34 cellular contexts compared by ENCODE assay signal in the genomic region with DNA sequence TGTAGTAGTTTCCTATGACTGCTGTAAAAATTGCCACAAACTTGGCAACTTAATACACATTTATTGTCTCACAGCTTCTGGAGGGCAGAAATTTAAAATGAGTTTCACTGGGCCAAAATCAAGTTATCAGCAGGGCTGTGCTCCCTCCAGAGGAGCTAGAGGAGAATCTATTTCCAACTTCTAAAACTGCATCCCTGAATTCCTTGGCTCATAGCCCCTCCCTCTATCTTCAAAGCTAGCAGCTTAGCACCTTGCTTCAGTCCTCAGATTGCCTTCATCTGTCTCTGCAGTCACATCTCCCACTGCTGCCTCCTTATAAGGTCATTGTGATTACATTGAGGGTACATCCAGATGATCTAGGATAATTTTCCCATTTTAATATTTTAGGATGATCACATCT. TPM values are rescaled to one million over a fixed set of nuclear protein-coding genes. Genes with fewer than 3 reads are reported as not detected.
"Had no signal": no experiment of that assay in that cellular context is flagged by ENCODE, and none has a peak within 500 bp of the region (broad histone marks: within the 10 kb centered on the region; RNA-seq: fewer than 3 reads in every experiment).

No MANE protein-coding gene starts in this region.

- DNase-seq: activated CD4-positive, alpha-beta T cell treated with anti-CD3 and anti-CD28 coated beads for 48 hours; activated CD4-positive, alpha-beta T cell treated with anti-CD3 and anti-CD28 coated beads, Interleukin-2, amount 50 U/mL, for 1 hour; activated CD4-positive, alpha-beta T cell treated with anti-CD3 and anti-CD28 coated beads, Interleukin-2, amount 50 U/mL, for 48 hours; activated CD8-positive, alpha-beta memory T cell treated with anti-CD3 and anti-CD28 coated beads for 24 hours; activated CD8-positive, alpha-beta T cell treated with anti-CD3 and anti-CD28 coated beads for 36 hours; activated effector memory CD4-positive, alpha-beta T cell treated with anti-CD3 and anti-CD28 coated beads, Interleukin-2, amount 50 U/mL, for 16 hours; activated naive CD4-positive, alpha-beta T cell treated with anti-CD3 and anti-CD28 coated beads for 36 hours; activated naive CD8-positive, alpha-beta T cell treated with anti-CD3 and anti-CD28 coated beads for 36 hours; activated naive CD8-positive, alpha-beta T cell treated with anti-CD3 and anti-CD28 coated beads, Interleukin-2, amount 50 U/mL, for 24 hours; activated T-cell treated with anti-CD3 and anti-CD28 coated beads, Interleukin-2, amount 50 U/mL, for 4 hours; adrenal gland; amygdala; aorta; body of pancreas; caudate nucleus; cortex of kidney; dermis blood vessel endothelial cell; effector CD4-positive, alpha-beta T cell; effector memory CD8-positive, alpha-beta T cell; foreskin keratinocyte; gastrocnemius medialis; glutamatergic neuron; heart left ventricle; T-helper 1 cell; T-helper 17 cell; T1000 had no signal

- H3K27me3 ChIP-seq: adrenal gland, body of pancreas, gastrocnemius medialis, heart left ventricle had no signal

- H3K36me3 ChIP-seq: adrenal gland, gastrocnemius medialis, heart left ventricle had no signal

- H3K9me3 Mint-ChIP-seq: activated CD8-positive, alpha-beta T cell treated with anti-CD3 and anti-CD28 coated beads for 36 hours; activated naive CD4-positive, alpha-beta T cell treated with anti-CD3 and anti-CD28 coated beads for 36 hours; activated naive CD4-positive, alpha-beta T cell treated with anti-CD3 and anti-CD28 coated beads, Interleukin-2, amount 50 U/mL, for 24 hours; activated naive CD8-positive, alpha-beta T cell treated with anti-CD3 and anti-CD28 coated beads for 36 hours; activated naive CD8-positive, alpha-beta T cell treated with anti-CD3 and anti-CD28 coated beads, Interleukin-2, amount 50 U/mL, for 24 hours; activated T-cell treated with anti-CD3 and anti-CD28 coated beads, Interleukin-2, amount 50 U/mL, for 4 hours; activated T-helper 2 cell treated with anti-CD3 and anti-CD28 coated beads, Interferon-gamma antibody, Interleukin-2, Interleukin-4, amounts not matched to agents 10 μg/mL and 5 μg/mL and 100 μg/mL, durations not matched to agents 14 hours and 24 hours and 36 hours; effector memory CD8-positive, alpha-beta T cell; T-helper 2 cell treated with Interferon-gamma antibody and Interleukin-4, amounts not matched to agents 5 μg/mL and 100 μg/mL, for 36 hours had no signal

- H3K27me3 Mint-ChIP-seq: activated CD8-positive, alpha-beta T cell treated with anti-CD3 and anti-CD28 coated beads for 36 hours; activated naive CD8-positive, alpha-beta T cell treated with anti-CD3 and anti-CD28 coated beads for 36 hours; activated naive CD8-positive, alpha-beta T cell treated with anti-CD3 and anti-CD28 coated beads, Interleukin-2, amount 50 U/mL, for 24 hours had no signal

- H3K9me3 ChIP-seq: adrenal gland, body of pancreas, gastrocnemius medialis, heart left ventricle had no signal

- H3K27ac ChIP-seq: adrenal gland, body of pancreas, foreskin keratinocyte, gastrocnemius medialis, heart left ventricle had no signal

- ATAC-seq: activated CD4-positive, CD25-positive, alpha-beta regulatory T cell treated with anti-CD3 and anti-CD28 coated beads, Interleukin-2, amount 50 U/mL, for 24 hours; activated CD8-positive, alpha-beta T cell treated with anti-CD3 and anti-CD28 coated beads for 36 hours; activated naive CD8-positive, alpha-beta T cell treated with anti-CD3 and anti-CD28 coated beads, Interleukin-2, amount 50 U/mL, for 24 hours; activated T-cell treated with anti-CD3 and anti-CD28 coated beads, Interleukin-2, amount 50 U/mL, for 4 hours; body of pancreas; effector memory CD8-positive, alpha-beta T cell; esophagus mucosa; foreskin keratinocyte; gastrocnemius medialis; heart left ventricle; T-helper 17 cell had no signal

- H3K4me3 Mint-ChIP-seq: activated CD8-positive, alpha-beta T cell treated with anti-CD3 and anti-CD28 coated beads for 36 hours; activated naive CD4-positive, alpha-beta T cell treated with anti-CD3 and anti-CD28 coated beads for 36 hours; activated naive CD4-positive, alpha-beta T cell treated with anti-CD3 and anti-CD28 coated beads, Interleukin-2, amount 50 U/mL, for 24 hours; activated naive CD8-positive, alpha-beta T cell treated with anti-CD3 and anti-CD28 coated beads for 36 hours; activated naive CD8-positive, alpha-beta T cell treated with anti-CD3 and anti-CD28 coated beads, Interleukin-2, amount 50 U/mL, for 24 hours; activated T-cell treated with anti-CD3 and anti-CD28 coated beads, Interleukin-2, amount 50 U/mL, for 4 hours; effector memory CD8-positive, alpha-beta T cell; T-helper 17 cell; T-helper 2 cell treated with Interferon-gamma antibody and Interleukin-4, amounts not matched to agents 5 μg/mL and 100 μg/mL, for 36 hours had no signal

- H3K36me3 Mint-ChIP-seq: activated naive CD4-positive, alpha-beta T cell treated with anti-CD3 and anti-CD28 coated beads, Interleukin-2, amount 50 U/mL, for 24 hours; activated naive CD8-positive, alpha-beta T cell treated with anti-CD3 and anti-CD28 coated beads for 36 hours had no signal

- H3K4me1 ChIP-seq: adrenal gland, body of pancreas, foreskin keratinocyte, gastrocnemius medialis, heart left ventricle had no signal

- H3K27ac Mint-ChIP-seq: activated CD8-positive, alpha-beta T cell treated with anti-CD3 and anti-CD28 coated beads for 36 hours; activated naive CD4-positive, alpha-beta T cell treated with anti-CD3 and anti-CD28 coated beads for 36 hours; activated naive CD4-positive, alpha-beta T cell treated with anti-CD3 and anti-CD28 coated beads, Interleukin-2, amount 50 U/mL, for 24 hours; activated naive CD8-positive, alpha-beta T cell treated with anti-CD3 and anti-CD28 coated beads for 36 hours; activated naive CD8-positive, alpha-beta T cell treated with anti-CD3 and anti-CD28 coated beads, Interleukin-2, amount 50 U/mL, for 24 hours; activated T-helper 2 cell treated with anti-CD3 and anti-CD28 coated beads, Interferon-gamma antibody, Interleukin-2, Interleukin-4, amounts not matched to agents 10 μg/mL and 5 μg/mL and 100 μg/mL, durations not matched to agents 14 hours and 24 hours and 36 hours; effector memory CD8-positive, alpha-beta T cell; T-helper 2 cell treated with Interferon-gamma antibody and Interleukin-4, amounts not matched to agents 5 μg/mL and 100 μg/mL, for 36 hours had no signal

- H3K4me3 ChIP-seq: adrenal gland, body of pancreas, gastrocnemius medialis, heart left ventricle had no signal

- H3K4me1 Mint-ChIP-seq: activated naive CD4-positive, alpha-beta T cell treated with anti-CD3 and anti-CD28 coated beads, Interleukin-2, amount 50 U/mL, for 24 hours; activated naive CD8-positive, alpha-beta T cell treated with anti-CD3 and anti-CD28 coated beads for 36 hours; activated naive CD8-positive, alpha-beta T cell treated with anti-CD3 and anti-CD28 coated beads, Interleukin-2, amount 50 U/mL, for 24 hours had no signal

RNA-seq across cellular contexts. Expression of a gene that starts 17.8 kb away (rescaled TPM):
- total RNA-seq: activated CD8-positive, alpha-beta T cell treated with anti-CD3 and anti-CD28 coated beads for 36 hours; activated naive CD4-positive, alpha-beta T cell treated with anti-CD3 and anti-CD28 coated beads for 36 hours; activated naive CD8-positive, alpha-beta T cell treated with anti-CD3 and anti-CD28 coated beads for 36 hours; activated T-cell treated with anti-CD3 and anti-CD28 coated beads, Interleukin-2, amount 50 U/mL, for 4 hours; activated T-helper 2 cell treated with anti-CD3 and anti-CD28 coated beads, Interferon-gamma antibody, Interleukin-2, Interleukin-4, amounts not matched to agents 10 μg/mL and 5 μg/mL and 100 μg/mL, durations not matched to agents 14 hours and 24 hours and 36 hours; body of pancreas; chondrocyte; dermis blood vessel endothelial cell; endothelial cell of umbilical vein; epithelial cell of proximal tubule; esophagus mucosa; foreskin keratinocyte; T-helper 17 cell had no signal
- polyA plus RNA-seq: endothelial cell of umbilical vein, foreskin keratinocyte had no signal
